In genomic region chr19:2808129-2808941, GRCh38 we compare ENCODE assay signal across 24 cellular contexts. TPM values are rescaled to one million over a fixed set of nuclear protein-coding genes. Genes with fewer than 3 reads are reported as not detected.
"Had no signal": no experiment of that assay in that cellular context is flagged by ENCODE, and none has a peak within 500 bp of the region (broad histone marks: within the 10 kb centered on the region; RNA-seq: fewer than 3 reads in every experiment).

No MANE protein-coding gene starts in this region.

- H3K4me3 Mint-ChIP-seq: activated CD4-positive, alpha-beta memory T cell treated with anti-CD3 and anti-CD28 coated beads for 36 hours; activated CD4-positive, alpha-beta T cell treated with anti-CD3 and anti-CD28 coated beads, Interleukin-2, amount 10 ng/mL, durations not matched to agents 7 days and 5 days; activated naive CD8-positive, alpha-beta T cell treated with anti-CD3 and anti-CD28 coated beads, Interleukin-2, amount 10 ng/mL, durations not matched to agents 7 days and 5 days; activated T-cell treated with anti-CD3 and anti-CD28 coated beads, Interleukin-2, amount 50 U/mL, for 72 hours; T-helper 17 cell had no signal

- H3K4me3 ChIP-seq: adrenal gland, MG63, Peyer's patch, SJCRH30 had no signal

- H3K9me3 Mint-ChIP-seq: activated CD4-positive, alpha-beta memory T cell treated with anti-CD3 and anti-CD28 coated beads for 36 hours; activated CD4-positive, alpha-beta T cell treated with anti-CD3 and anti-CD28 coated beads, Interleukin-2, amount 10 ng/mL, durations not matched to agents 7 days and 5 days; activated naive CD8-positive, alpha-beta T cell treated with anti-CD3 and anti-CD28 coated beads, Interleukin-2, amount 10 ng/mL, durations not matched to agents 7 days and 5 days; activated T-cell treated with anti-CD3 and anti-CD28 coated beads, Interleukin-2, amount 50 U/mL, for 72 hours; activated T-helper 2 cell treated with anti-CD3 and anti-CD28 coated beads, Interferon-gamma antibody, Interleukin-2, Interleukin-4, amounts not matched to agents 10 μg/mL and 5 μg/mL and 100 μg/mL, durations not matched to agents 14 hours and 24 hours and 36 hours had no signal

- H3K27ac Mint-ChIP-seq: activated CD4-positive, alpha-beta memory T cell treated with anti-CD3 and anti-CD28 coated beads for 36 hours; activated CD4-positive, alpha-beta T cell treated with anti-CD3 and anti-CD28 coated beads, Interleukin-2, amount 10 ng/mL, durations not matched to agents 7 days and 5 days; activated naive CD8-positive, alpha-beta T cell treated with anti-CD3 and anti-CD28 coated beads, Interleukin-2, amount 10 ng/mL, durations not matched to agents 7 days and 5 days; activated T-cell treated with anti-CD3 and anti-CD28 coated beads, Interleukin-2, amount 50 U/mL, for 72 hours; activated T-helper 2 cell treated with anti-CD3 and anti-CD28 coated beads, Interferon-gamma antibody, Interleukin-2, Interleukin-4, amounts not matched to agents 10 μg/mL and 5 μg/mL and 100 μg/mL, durations not matched to agents 14 hours and 24 hours and 36 hours; T-helper 17 cell had no signal

- H3K27me3 Mint-ChIP-seq: activated CD4-positive, alpha-beta memory T cell treated with anti-CD3 and anti-CD28 coated beads for 36 hours; activated CD4-positive, alpha-beta T cell treated with anti-CD3 and anti-CD28 coated beads, Interleukin-2, amount 10 ng/mL, durations not matched to agents 7 days and 5 days; activated naive CD8-positive, alpha-beta T cell treated with anti-CD3 and anti-CD28 coated beads, Interleukin-2, amount 10 ng/mL, durations not matched to agents 7 days and 5 days; T-helper 17 cell had no signal

- ATAC-seq: activated T-cell treated with anti-CD3 and anti-CD28 coated beads, Interleukin-2, amount 50 U/mL, for 72 hours; T-helper 17 cell had no signal

- H3K27me3 ChIP-seq: adrenal gland, MG63, Peyer's patch, SJCRH30 had no signal

- H3K4me1 Mint-ChIP-seq: activated CD4-positive, alpha-beta T cell treated with anti-CD3 and anti-CD28 coated beads, Interleukin-2, amount 10 ng/mL, durations not matched to agents 7 days and 5 days; activated naive CD8-positive, alpha-beta T cell treated with anti-CD3 and anti-CD28 coated beads, Interleukin-2, amount 10 ng/mL, durations not matched to agents 7 days and 5 days; T-helper 17 cell had no signal

- DNase-seq: activated CD4-positive, alpha-beta memory T cell treated with anti-CD3 and anti-CD28 coated beads for 36 hours; activated CD4-positive, alpha-beta T cell treated with anti-CD3 and anti-CD28 coated beads, Interleukin-2, amount 10 ng/mL, durations not matched to agents 7 days and 5 days; activated CD4-positive, CD25-positive, alpha-beta regulatory T cell; activated CD8-positive, alpha-beta memory T cell treated with anti-CD3 and anti-CD28 coated beads, Interleukin-2, amount 50 U/mL, for 4 hours; activated naive CD4-positive, alpha-beta T cell treated with anti-CD3 and anti-CD28 coated beads, Interleukin-2, amount 50 U/mL, for 16 hours; activated naive CD8-positive, alpha-beta T cell treated with anti-CD3 and anti-CD28 coated beads, Interleukin-2, amount 10 ng/mL, durations not matched to agents 7 days and 5 days; activated T-cell treated with anti-CD3 and anti-CD28 coated beads, Interleukin-2, amount 50 U/mL, for 72 hours; adrenal gland; anterior cingulate cortex; caudate nucleus; MG63; MV-4-11; NCI-H1092 treated with DMSO at 0.1 percent for 48 hours; NCI-H1417 treated with DMSO at 0.1 percent for 48 hours; NCI-H1694; NCI-H2029 treated with DMSO at 0.1 percent for 48 hours; NCI-H446; NCI-H524; Right ventricle myocardium superior; SJCRH30; T-helper 17 cell; T-helper 9 cell had no signal

RNA-seq across cellular contexts. Expression of gene ZNF556, which starts 58.8 kb away (rescaled TPM):
- total RNA-seq: activated CD4-positive, alpha-beta memory T cell treated with anti-CD3 and anti-CD28 coated beads for 36 hours; activated CD4-positive, alpha-beta T cell treated with anti-CD3 and anti-CD28 coated beads, Interleukin-2, amount 10 ng/mL, durations not matched to agents 7 days and 5 days; activated naive CD8-positive, alpha-beta T cell treated with anti-CD3 and anti-CD28 coated beads, Interleukin-2, amount 10 ng/mL, durations not matched to agents 7 days and 5 days; activated T-helper 2 cell treated with anti-CD3 and anti-CD28 coated beads, Interferon-gamma antibody, Interleukin-2, Interleukin-4, amounts not matched to agents 10 μg/mL and 5 μg/mL and 100 μg/mL, durations not matched to agents 14 hours and 24 hours and 36 hours; Peyer's patch; Right ventricle myocardium superior; T-helper 17 cell had no signal
